8 cellular contexts compared by ENCODE assay signal in genomic region chr7:47979145-47979831, GRCh38. TPM values are rescaled to one million over a fixed set of nuclear protein-coding genes. Genes with fewer than 3 reads are reported as not detected.
A peak's percentile ranks its signal among the peaks of the same experiment; 100 is the strongest.
DNase-seq lines count a peak whose midpoint lies in the region; FAIRE-seq and TF ChIP-seq lines count a peak whose summit lies in the region.

TSS of gene HUS1 (minus strand) at chr7:47979615. CDS start at chr7:47979519, 96 bp downstream.

- H3K9ac ChIP-seq in neural cell (ENCODE audit: low read length) = peak within 1 kb of the TSS; percentile 76

- DNase-seq in HAP-1 (ENCODE audit: low spot score in 2 of 2) (peak; percentile 78 to 94), MG63 (peak; percentile 93), SIG-M5 (lab: John Stamatoyannopoulos, UW) (peak; percentile 15), activated gamma-delta T cell (lab: John Stamatoyannopoulos, UW) (peak; percentile 78), fibroblast of villous mesenchyme (ENCODE audit: low read depth) (peak; percentile 82), stomach (peak; percentile 93)

- TF ChIP-seq RAD21 in neural cell (conservative IDR thresholded peaks at IDR 0.05) = no peak

- H3K27me3 ChIP-seq in HAP-1 (ENCODE audit: low read depth) (no peaks in the 10 kb centered on the region), MG63 (no peaks in the 10 kb centered on the region), neural cell (ENCODE audit: insufficient read depth, low read depth, low read length) (no peaks in the 10 kb centered on the region), stomach (no peaks in the 10 kb centered on the region)

- H3K9me3 ChIP-seq in HAP-1 (no peaks in the 10 kb centered on the region), MG63 (no peaks in the 10 kb centered on the region), neural cell (ENCODE audit: low read length) (no peaks in the 10 kb centered on the region), stomach (no peaks in the 10 kb centered on the region)

- peak; percentile 18 for TF ChIP-seq EP300 in neural cell (conservative IDR thresholded peaks at IDR 0.05; ENCODE audit: poor library complexity, severe bottlenecking)
- TF ChIP-seq EP300 in stomach (IDR thresholded peaks at IDR 0.05) = no peak

- FAIRE-seq in G401.6 (lab: Jason Lieb, UNC) = peak; percentile 86

- TF ChIP-seq CTCF in fibroblast of villous mesenchyme (IDR thresholded peaks at IDR 0.05; ENCODE audit: insufficient read depth, low read depth, low read length) (no peak), neural cell (IDR thresholded peaks at IDR 0.05; ENCODE audit: poor library complexity, severe bottlenecking) (no peak), stomach (IDR thresholded peaks at IDR 0.05) (no peak)

- peaks cover 38% of the 10 kb centered on the region for H3K36me3 ChIP-seq in HAP-1 (replicated peaks)
- H3K36me3 ChIP-seq in MG63 = peaks cover 39% of the 10 kb centered on the region
- peaks cover 12% of the 10 kb centered on the region for H3K36me3 ChIP-seq in neural cell (ENCODE audit: insufficient read depth, low read length)
- peaks cover 38 to 41% (median 40%) of the 10 kb centered on the region in 4 donors for H3K36me3 ChIP-seq in stomach

- 1 to 2% (median 1%) methylated on average over 24 to 62 of the region's 62 CpGs for WGBS in stomach, 5 donors

- H3K4me3 ChIP-seq in HAP-1 (peak within 1 kb of the TSS; percentile 60), MG63 (peak within 1 kb of the TSS; percentile 92), fibroblast of villous mesenchyme (ENCODE audit: low read depth, low read length) (peak within 1 kb of the TSS; percentile 79), neural cell (ENCODE audit: low read length) (peak within 1 kb of the TSS; percentile 74), stomach (peak within 1 kb of the TSS; percentile 64 to 84 (median 72))

- H4K20me1 ChIP-seq in neural cell (ENCODE audit: insufficient read depth) = no peaks in the 10 kb centered on the region

- no peaks in the 10 kb centered on the region for H3F3A ChIP-seq in neural cell (ENCODE audit: insufficient read depth, low read length, poor library complexity, severe bottlenecking)

- H3K27ac ChIP-seq in neural cell (ENCODE audit: low read length) (peak within 1 kb of the TSS; percentile 49), stomach (peak within 1 kb of the TSS; percentile 86 to 96 (median 91))

- peak within 1 kb of the TSS; percentile 71 for H2AFZ ChIP-seq in neural cell (ENCODE audit: low read depth, low read length)

- TF ChIP-seq POLR2A in stomach (IDR thresholded peaks at IDR 0.05) = peak in 1 of 4 donors; percentile 49

- H3K9me2 ChIP-seq in neural cell (ENCODE audit: insufficient read depth, low read length) = no peaks in the 10 kb centered on the region

- in situ Hi-C loops in HAP-1 (cut with MboI; ENCODE audit: low sequenced_read_pairs) = loop anchor here (25.0 kb wide), 2 partner anchors 108 to 283 kb away; partner anchors contain the start of gene UPP1

- H3K4me1 ChIP-seq in HAP-1 = peaks cover 23% of the 10 kb centered on the region
- H3K4me1 ChIP-seq in stomach = peaks cover 9 to 20% (median 15%) of the 10 kb centered on the region in 4 donors

- peak within 1 kb of the TSS; percentile 76 for H3K4me2 ChIP-seq in neural cell (ENCODE audit: low read length)

- peaks cover 4% of the 10 kb centered on the region for H3K79me2 ChIP-seq in neural cell (replicated peaks; ENCODE audit: insufficient read depth, low read length)

- intact Hi-C loops in stomach (cut with DNase I; ENCODE audit: low total_unique reads) = no loop called here

TF ChIP-seq in neural cell, 6 proteins besides CTCF, POLR2A, EP300 and RAD21:
- TF ChIP-seq TAF1 (IDR thresholded peaks at IDR 0.05; ENCODE audit: low read depth) = no peak
- peak; percentile 34 for TF ChIP-seq SMC3 (conservative IDR thresholded peaks at IDR 0.05; ENCODE audit: poor library complexity)
- TF ChIP-seq POLR2AphosphoS5 (IDR thresholded peaks at IDR 0.05) = peak; percentile 55
- peak; percentile 59 for TF ChIP-seq MXI1 (conservative IDR thresholded peaks at IDR 0.05; ENCODE audit: poor library complexity, severe bottlenecking)
- TF ChIP-seq REST (IDR thresholded peaks at IDR 0.05; ENCODE audit: borderline replicate concordance) = no peak
- no peak for TF ChIP-seq EZH2 (IDR thresholded peaks at IDR 0.05; ENCODE audit: borderline replicate concordance, insufficient read depth, low read length, poor library complexity, severe bottlenecking)

RNA-seq across cellular contexts. Expression of gene HUS1, which starts in this region (rescaled TPM):
- total RNA-seq in MG63 (2014; rRNA removed; shearing (Covaris generic); ENCODE audit: low replicate concordance) = 3.1 and 17.7 TPM in 2 replicates
- total RNA-seq in fibroblast of villous mesenchyme (20.6 and 29.4 TPM in 2 replicates), stomach (10 to 100 TPM in 4 of 5 donors, 1 to 10 TPM in 1; 9.9 to 69.2 (median 21.1) TPM)
- polyA plus RNA-seq in neural cell (17.4 and 30.4 TPM in 2 replicates), stomach (1 to 10 TPM; 5.9 to 8.2 (median 7.9) TPM)
- 35.8 and 37.5 TPM in 2 replicates for polyA minus RNA-seq in neural cell

Comparison
In these comparisons a context has a peak if more than half of its experiments do, and no peak if none do; other contexts are left out.
1. Peak in every context shown above with its lines: DNase-seq, H3K4me3 ChIP-seq and H3K27ac ChIP-seq.
2. DNase-seq: peak in every context shown above with its lines; median percentile 93 in MG63; 93 in stomach; 86 in HAP-1; 82 in fibroblast of villous mesenchyme; 78 in activated gamma-delta T cell; 15 in SIG-M5.